Comparison of ENCODE assay signal across 26 cellular contexts in genomic region chr11:115111066-115111465, GRCh38.
"Had no signal": no experiment of that assay in that cellular context is flagged by ENCODE, and none has a peak within 500 bp of the region (broad histone marks: within the 10 kb centered on the region; RNA-seq: fewer than 3 reads in every experiment).

No MANE protein-coding gene starts in this region.

- H3K9me3 Mint-ChIP-seq: dendritic cell treated with granulocyte-macrophage colony-stimulating factor and Interleukin-4, amounts not matched to agents 40 ng/mL and 50 ng/mL, for 4 days; effector memory CD8-positive, alpha-beta T cell; endodermal cell had no signal

- H3K27ac Mint-ChIP-seq: dendritic cell treated with granulocyte-macrophage colony-stimulating factor and Interleukin-4, amounts not matched to agents 40 ng/mL and 50 ng/mL, for 4 days; effector memory CD8-positive, alpha-beta T cell; endodermal cell had no signal

- H3K4me3 Mint-ChIP-seq: dendritic cell treated with granulocyte-macrophage colony-stimulating factor and Interleukin-4, amounts not matched to agents 40 ng/mL and 50 ng/mL, for 4 days; effector memory CD8-positive, alpha-beta T cell; endodermal cell had no signal

- H3K27me3 Mint-ChIP-seq: dendritic cell treated with granulocyte-macrophage colony-stimulating factor and Interleukin-4, amounts not matched to agents 40 ng/mL and 50 ng/mL, for 4 days had no signal

- H3K27me3 ChIP-seq: colonic mucosa, dorsolateral prefrontal cortex, esophagus muscularis mucosa, esophagus squamous epithelium, gastrocnemius medialis, gastroesophageal sphincter had no signal

- H3K9me3 ChIP-seq: colonic mucosa, esophagus muscularis mucosa, esophagus squamous epithelium, gastrocnemius medialis, gastroesophageal sphincter had no signal

- H3K4me3 ChIP-seq: colonic mucosa, coronary artery, dorsolateral prefrontal cortex, esophagus muscularis mucosa, esophagus squamous epithelium, gastrocnemius medialis, gastroesophageal sphincter had no signal

- DNase-seq: cerebellar nuclear complex; colonic mucosa; cortex of kidney; dermis blood vessel endothelial cell; dorsolateral prefrontal cortex; effector CD4-positive, alpha-beta T cell; effector CD8-positive, alpha-beta T cell; effector memory CD4-positive, alpha-beta T cell; effector memory CD8-positive, alpha-beta T cell; endodermal cell; erythroblast; esophagus squamous epithelium; foreskin fibroblast; foreskin melanocyte; gastrocnemius medialis; glutamatergic neuron had no signal

- H3K4me1 ChIP-seq: colonic mucosa, esophagus muscularis mucosa, esophagus squamous epithelium, gastrocnemius medialis, gastroesophageal sphincter had no signal

- H3K27ac ChIP-seq: colonic mucosa, coronary artery, dorsolateral prefrontal cortex, epithelial cell of prostate, esophagus muscularis mucosa, esophagus squamous epithelium, gastrocnemius medialis, gastroesophageal sphincter had no signal

- ATAC-seq: effector memory CD8-positive, alpha-beta T cell; esophagus mucosa; gastrocnemius medialis; gastroesophageal sphincter had no signal

- FAIRE-seq: colon, endometrium, endothelial cell of umbilical vein, frontal cortex had no signal

- H3K36me3 ChIP-seq: colonic mucosa, esophagus muscularis mucosa, esophagus squamous epithelium, gastrocnemius medialis, gastroesophageal sphincter had no signal
